25 cellular contexts compared by ENCODE assay signal in the genomic region with DNA sequence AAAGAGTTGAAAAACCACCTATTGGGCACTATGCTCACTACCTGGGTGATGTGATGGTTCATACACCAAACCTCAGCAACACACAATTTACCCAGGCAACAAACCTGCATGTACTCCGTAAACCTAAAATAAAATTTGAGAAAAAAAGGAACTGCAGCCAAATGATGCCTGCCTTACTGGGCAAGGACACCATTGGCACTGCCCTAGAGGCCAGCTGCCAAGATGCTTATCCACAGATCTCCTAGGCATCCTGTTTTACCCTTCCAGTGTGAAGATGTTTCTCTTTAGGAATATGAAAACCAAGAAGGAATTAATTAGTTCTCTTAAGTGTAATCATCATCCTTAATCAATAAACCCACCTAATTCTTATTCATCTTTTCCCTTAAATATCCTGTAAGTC.
"Had no signal": no experiment of that assay in that cellular context is flagged by ENCODE, and none has a peak within 500 bp of the region (broad histone marks: within the 10 kb centered on the region; RNA-seq: fewer than 3 reads in every experiment).

No MANE protein-coding gene starts in this region.

- ATAC-seq: natural killer cell treated with Interleukin-12 subunit alpha and Interleukin-12 subunit beta and Interleukin-15 and Interleukin-18, amount 100 ng/mL, for 72 hours; psoas muscle; right cardiac atrium; right lobe of liver; stimulated activated effector memory CD8-positive, alpha-beta T cell treated with anti-CD3 and anti-CD28 coated beads, Interleukin-12 subunit alpha, Interleukin-12 subunit beta, amount 100 ng/mL, for 72 hours; stimulated activated naive B cell treated with anti-CD40 and anti-IgM and Interleukin-4, amounts not matched to agents 10 μg/mL and 1 μg/mL and 100 μg/mL, for 72 hours had no signal

- H3K36me3 ChIP-seq: ovary, right lobe of liver, sigmoid colon, stomach, thoracic aorta, thyroid gland, tibial nerve, upper lobe of left lung, vagina had no signal

- H3K9me3 ChIP-seq: ovary, psoas muscle, right lobe of liver, sigmoid colon, stomach, thoracic aorta, thyroid gland, tibial nerve, upper lobe of left lung, vagina had no signal

- H3K27me3 ChIP-seq: ovary, right lobe of liver, sigmoid colon, stomach, thyroid gland, tibial nerve, upper lobe of left lung, vagina had no signal

- H3K4me1 ChIP-seq: parathyroid adenoma, psoas muscle, right lobe of liver, sigmoid colon, stomach, thyroid gland, tibial nerve, upper lobe of left lung, vagina had no signal

- H3K27ac ChIP-seq: ovary, parathyroid adenoma, psoas muscle, right lobe of liver, sigmoid colon, stomach, thoracic aorta, thyroid gland, tibial nerve, upper lobe of left lung, vagina had no signal

- H3K4me3 ChIP-seq: ovary, psoas muscle, right lobe of liver, sigmoid colon, stomach, thoracic aorta, thyroid gland, tibial nerve, upper lobe of left lung, vagina had no signal

- DNase-seq: nephron progenitor cell; occipital lobe; ovary; posterior cingulate gyrus; psoas muscle; right cardiac atrium; right lobe of liver; sigmoid colon; small intestine; stimulated activated CD4-positive, alpha-beta T cell treated with anti-CD3 and anti-CD28 coated beads, Interleukin-15, amount 100 ng/mL, for 24 hours; stimulated activated CD4-positive, alpha-beta T cell treated with anti-CD3 and anti-CD28 coated beads, Interleukin-2, amount 100 ng/mL, for 24 hours; stimulated activated CD4-positive, alpha-beta T cell treated with anti-CD3 and anti-CD28 coated beads, Interleukin-2, amount 100 ng/mL, for 48 hours; stimulated activated CD4-positive, alpha-beta T cell treated with anti-CD3 and anti-CD28 coated beads, Interleukin-4, amount 100 ng/mL, for 24 hours; stimulated activated naive B cell treated with anti-CD40 and anti-IgM and Interleukin-4, amounts not matched to agents 10 μg/mL and 1 μg/mL and 100 μg/mL, for 72 hours; stimulated activated naive CD4-positive, alpha-beta T cell treated with Interleukin-2 at 50 U/mL for 16 hours; stomach; thyroid gland; trophoblast cell; upper lobe of left lung had no signal
